Comparison of ENCODE assay signal across 8 cellular contexts in genomic region chr5:134510970-134511795, GRCh38. TPM values are rescaled to one million over a fixed set of nuclear protein-coding genes. Genes with fewer than 3 reads are reported as not detected.
DNase-seq lines count a peak whose midpoint lies in the region; ATAC-seq and TF ChIP-seq lines count a peak whose summit lies in the region.

No MANE protein-coding gene starts in this region.

- RAD21 ChIA-PET in HCT116 (lab: Charles Lee; ENCODE audit: low non-redundant PET in 1 of 2, low total read pairs in 2 of 2, uncharacterized antibody in 2 of 2, unreplicated experiment in 2 of 2), result interaction anchor here (0.6 to 1.3 kb wide), 5 partner anchors 12 to 45 kb away, joined by 3 to 5 read pairs (median 4); no protein-coding TSS in a partner anchor

- no peak for TF ChIP-seq CTCF in HCT116 (IDR thresholded peaks at IDR 0.05 in 2 of 3, conservative IDR thresholded peaks at IDR 0.05 in 1 of 3; ENCODE audit: borderline replicate concordance in 1 of 3, insufficient read depth in 1 of 3, low read depth in 2 of 3, low read length in 2 of 3)
- no peak for TF ChIP-seq CTCF in right atrium auricular region (IDR thresholded peaks at IDR 0.05)

- CTCF ChIA-PET in HCT116 (lab: Charles Lee), result interaction anchor here (0.8 to 2.4 kb wide), 8 partner anchors 10 to 208 kb away, joined by 3 to 13 read pairs (median 4); partner anchors contain the start of genes CDKN2AIPNL and JADE2

- TF ChIP-seq POLR2A in HCT116 (IDR thresholded peaks at IDR 0.05; ENCODE audit: borderline replicate concordance, extremely low read depth, insufficient read depth, insufficient read length), result no peak

- POLR2A ChIA-PET in HCT116 (lab: Charles Lee), result interaction anchor here (0.9 to 4.1 kb wide), 14 partner anchors 8 to 122 kb away, joined by 3 to 55 read pairs (median 3); partner anchors contain the start of gene JADE2

- H3K9me2 ChIP-seq in HCT116 (ENCODE audit: insufficient read depth), result no peaks in the 10 kb centered on the region

- peak overlapping the region; percentile 68 for H3K9ac ChIP-seq in HCT116 (ENCODE audit: low read length)

- no peaks in the 10 kb centered on the region for H3K9me3 ChIP-seq in HCT116 (ENCODE audit: control insufficient read depth in 1 of 2, insufficient read depth in 1 of 2, low read depth in 1 of 2, low read length in 2 of 2)
- no peaks in the 10 kb centered on the region for H3K9me3 ChIP-seq in right atrium auricular region

- peak; percentile 41 for ATAC-seq in HCT116
- no peak for ATAC-seq in GM19397 (IDR thresholded peaks at IDR 0.05; ENCODE audit: unreplicated experiment)
- no peak for ATAC-seq in HG03097 (IDR thresholded peaks at IDR 0.05; ENCODE audit: low FRiP score, unreplicated experiment)

- no peaks in the 10 kb centered on the region for H4K20me1 ChIP-seq in HCT116 (ENCODE audit: insufficient read depth)

- H3K4me1 ChIP-seq in HCT116 (ENCODE audit: control insufficient read depth in 1 of 2, insufficient read depth in 2 of 2, low read length in 2 of 2) (peaks cover 74 to 86% of the 10 kb centered on the region in 2 experiments), right atrium auricular region (peaks cover 0 to 39% of the 10 kb centered on the region in 2 donors)

- intact Hi-C loops in HCT116 (cut with micrococcal nuclease), result loop anchor here (5.0 kb wide), 1 partner anchor 99 kb away; the partner anchor contains the start of gene CDKN2AIPNL

- DNase-seq in HCT116 (ENCODE audit: low read depth, low spot score) (no peak), right atrium auricular region (ENCODE audit: low spot score) (no peak), NCI-H526 (lab: John Stamatoyannopoulos, UW) (no peak), germinal center (ENCODE audit: low spot score) (no peak)
- peak; percentile 78 for DNase-seq in activated CD8-positive, alpha-beta memory T cell treated with anti-CD3 and anti-CD28 coated beads for 24 hours
- DNase-seq in stimulated activated CD4-positive, alpha-beta T cell treated with anti-CD3 and anti-CD28 coated beads, Interleukin-4, amount 100 ng/mL, for 1 hour, result peak; percentile 65

- TSS peak; percentile 90 for BruUV-seq in HCT116 (replicated peaks; lab: Mats Ljungman, UMichigan)

- TF ChIP-seq RAD21 in HCT116 (IDR thresholded peaks at IDR 0.05; ENCODE audit: low read depth), result no peak

- H3K27ac ChIP-seq in HCT116 (ENCODE audit: low read depth, low read length) (peak overlapping the region; percentile 98), right atrium auricular region (peak overlapping the region; percentile 75 to 84)

- H3K4me3 ChIP-seq in HCT116 (replicated peaks in 1 of 2; ENCODE audit: low read depth in 1 of 2, low read length in 2 of 2) (peak overlapping the region; percentile 22 to 49), right atrium auricular region (no peak overlapping the region)

- no peaks in the 10 kb centered on the region for H3K79me2 ChIP-seq in HCT116 (ENCODE audit: insufficient read depth, low read length)

- H3K4me2 ChIP-seq in HCT116 (ENCODE audit: low read length), result peak overlapping the region; percentile 93

- H3K36me3 ChIP-seq in HCT116 (ENCODE audit: control insufficient read depth in 1 of 2, insufficient read depth in 2 of 2, low read length in 2 of 2), result no peaks in the 10 kb centered on the region
- no peaks in the 10 kb centered on the region for H3K36me3 ChIP-seq in right atrium auricular region

- H2AFZ ChIP-seq in HCT116 (ENCODE audit: low read depth, low read length, poor library complexity, severe bottlenecking), result peak overlapping the region; percentile 36

- H3K27me3 ChIP-seq in HCT116 (ENCODE audit: insufficient read depth, low read length) (no peaks in the 10 kb centered on the region), right atrium auricular region (no peaks in the 10 kb centered on the region)

TF ChIP-seq in HCT116, 20 proteins besides CTCF, POLR2A, EP300 and RAD21:
- TF ChIP-seq YY1 (IDR thresholded peaks at IDR 0.05; ENCODE audit: extremely low read depth, insufficient replicate concordance, low read depth, low read length), result peak; percentile 82
- TF ChIP-seq EGR1 (IDR thresholded peaks at IDR 0.05; ENCODE audit: low read depth), result no peak
- no peak for TF ChIP-seq CEBPB (IDR thresholded peaks at IDR 0.05; ENCODE audit: low read depth)
- no peak for TF ChIP-seq SP1 (IDR thresholded peaks at IDR 0.05; ENCODE audit: low read depth)
- TF ChIP-seq CBX3 (IDR thresholded peaks at IDR 0.05; ENCODE audit: low read depth), result no peak
- no peak for TF ChIP-seq ZFX (IDR thresholded peaks at IDR 0.05)
- TF ChIP-seq ZNF274 (IDR thresholded peaks at IDR 0.05; ENCODE audit: low read depth, low read length), result no peak
- no peak for TF ChIP-seq REST (IDR thresholded peaks at IDR 0.05; ENCODE audit: low read depth)
- TF ChIP-seq POLR2AphosphoS5 (IDR thresholded peaks at IDR 0.05; ENCODE audit: low read depth, low read length), result peak; percentile 62
- no peak for TF ChIP-seq EZH2 (IDR thresholded peaks at IDR 0.05)
- peak; percentile 73 for TF ChIP-seq TCF7L2 (IDR thresholded peaks at IDR 0.05; ENCODE audit: borderline replicate concordance, extremely low read depth, insufficient read depth, insufficient read length)
- no peak for TF ChIP-seq MAX (IDR thresholded peaks at IDR 0.05)

RNA-seq across cellular contexts. Expression of gene JADE2, which starts 14.3 kb away (rescaled TPM):
- total RNA-seq in HCT116 (2021; ENCODE audit: unreplicated experiment) (39.9 TPM), right atrium auricular region (10 to 100 TPM; 37.5 to 47.6 TPM)
- 21.7 and 23.3 TPM in 2 replicates for polyA plus RNA-seq in HCT116 (2012)

Comparison
In these comparisons a context has a peak if more than half of its experiments do, and no peak if none do; other contexts are left out.
1. DNase-seq: peak in activated CD8-positive, alpha-beta memory T cell treated with anti-CD3 and anti-CD28 coated beads for 24 hours (single experiment) and stimulated activated CD4-positive, alpha-beta T cell treated with anti-CD3 and anti-CD28 coated beads, Interleukin-4, amount 100 ng/mL, for 1 hour (single experiment); none in HCT116 (single experiment), right atrium auricular region (single experiment), NCI-H526 (0 of 2) and germinal center (single experiment).
2. H3K4me3 ChIP-seq: peak in HCT116 (2 of 2); none in right atrium auricular region (0 of 2).